Comparison of ENCODE assay signal across 8 cellular contexts in the genomic region with DNA sequence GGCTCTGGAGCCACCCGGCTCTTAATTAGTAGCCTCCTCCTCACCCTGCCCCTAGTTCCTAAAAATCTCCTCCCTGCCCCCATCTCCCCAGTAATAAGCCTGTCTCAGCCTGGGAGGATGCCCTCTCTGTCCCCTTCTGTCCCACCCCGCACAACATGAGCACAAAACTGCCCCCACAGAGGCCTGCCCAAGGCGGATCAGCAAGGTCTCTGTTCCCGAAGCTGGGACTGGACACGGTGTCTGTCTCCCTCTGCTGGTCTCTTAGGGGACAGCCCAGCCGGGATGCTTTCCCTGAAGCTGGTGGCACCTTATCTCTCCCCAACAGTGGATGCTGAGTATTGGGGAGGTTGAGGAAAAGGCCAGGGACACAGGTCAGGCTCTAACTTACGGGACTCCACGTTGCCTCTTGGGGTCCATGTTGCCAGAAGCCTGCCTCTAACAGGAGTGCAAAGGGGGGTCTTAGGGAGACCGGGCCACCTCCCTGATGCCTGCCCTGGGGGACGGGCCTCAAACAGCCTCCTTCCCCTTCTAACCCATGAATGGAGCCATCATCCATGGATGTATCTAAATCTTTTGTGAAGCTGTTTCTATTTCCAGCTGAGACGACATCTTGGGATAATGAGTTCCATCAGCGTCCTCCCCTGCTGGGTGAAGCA. TPM values are rescaled to one million over a fixed set of nuclear protein-coding genes. Genes with fewer than 3 reads are reported as not detected.
DNase-seq lines count a peak whose midpoint lies in the region; ATAC-seq and TF ChIP-seq lines count a peak whose summit lies in the region.

No MANE protein-coding gene starts in this region.

- POLR2A ChIA-PET in Caco-2 (lab: Charles Lee) (interaction anchor here (0.9 to 1.5 kb wide), 4 partner anchors 9 to 65 kb away, joined by 3 to 8 read pairs (median 4); a partner anchor contains a TSS), HEK293 (lab: Yijun Ruan, JAX) (interaction anchor here (0.6 to 3.2 kb wide), 7 partner anchors 9 to 72 kb away, joined by 3 to 15 read pairs (median 4); a partner anchor contains a TSS)

- no TSS peak for BruUV-seq in Caco-2 (replicated peaks; lab: Mats Ljungman, UMichigan)

- H3K4me3 Mint-ChIP-seq in Caco-2 (ENCODE audit: unreplicated experiment): no peak overlapping the region

- 0 out of 2 replicates have a peak, but pooled peaks cover 3% of the 10 kb centered on the region for H3K27me3 ChIP-seq in Caco-2 (replicated peaks; ENCODE audit: control insufficient read depth, insufficient read depth, low read length)
- H3K27me3 ChIP-seq in lung (ENCODE audit: control insufficient read depth, insufficient read depth): no peaks in the 10 kb centered on the region

- H3K4me1 Mint-ChIP-seq in Caco-2 (ENCODE audit: low read depth, unreplicated experiment): peaks cover 6% of the 10 kb centered on the region

- H3K36me3 Mint-ChIP-seq in Caco-2 (ENCODE audit: insufficient read depth, unreplicated experiment): no peaks in the 10 kb centered on the region

- no peak overlapping the region for H3K27ac ChIP-seq in HEK293 (ENCODE audit: extremely low read depth, low read depth, low read length)
- no peak overlapping the region for H3K27ac ChIP-seq in lung (ENCODE audit: low read depth in 1 of 2, low read length in 1 of 2)

- H3K4me1 ChIP-seq in Caco-2 (peaks cover 14% of the 10 kb centered on the region), HEK293 (ENCODE audit: control insufficient read depth, insufficient read depth, low read length) (no peaks in the 10 kb centered on the region), lung (ENCODE audit: control insufficient read depth in 2 of 2, insufficient read depth in 2 of 2, low read length in 2 of 2) (no peaks in the 10 kb centered on the region)

- H3K9me3 Mint-ChIP-seq in Caco-2 (ENCODE audit: unreplicated experiment): no peaks in the 10 kb centered on the region

- H3K9me3 ChIP-seq in Caco-2 (no peaks in the 10 kb centered on the region), HEK293 (ENCODE audit: control insufficient read depth, insufficient read depth, low read depth, low read length) (no peaks in the 10 kb centered on the region), lung (ENCODE audit: control insufficient read depth in 2 of 2, insufficient read depth in 1 of 2, low read length in 1 of 2) (no peaks in the 10 kb centered on the region)

- no peak overlapping the region for H3K27ac Mint-ChIP-seq in Caco-2 (ENCODE audit: unreplicated experiment)

- TF ChIP-seq CTCF in Caco-2 (IDR thresholded peaks at IDR 0.05; ENCODE audit: insufficient read depth in 1 of 2, low read depth in 1 of 2, low read length in 1 of 2, severe bottlenecking in 1 of 2, unreplicated experiment in 1 of 2) (peak; percentile 99 to 100), HEK293 (tag by site-specific recombination; IDR thresholded peaks at IDR 0.05) (peak; percentile 92), lung (IDR thresholded peaks at IDR 0.05; ENCODE audit: control extremely low read depth, extremely low read depth) (peak; percentile 98)

- H3K27me3 Mint-ChIP-seq in Caco-2 (ENCODE audit: insufficient read depth, unreplicated experiment): peaks cover 7% of the 10 kb centered on the region

- CTCF ChIA-PET in Caco-2 (lab: Charles Lee) (interaction anchor here (0.6 to 21.4 kb wide), 22 partner anchors 9 to 916 kb away, joined by 3 to 775 read pairs (median 4); a partner anchor contains a TSS), HEK293 (lab: Yijun Ruan, JAX) (interaction anchor here (0.5 to 25.6 kb wide), 30 partner anchors 14 to 1695 kb away, joined by 3 to 898 read pairs (median 4); a partner anchor contains a TSS)

- WGBS in lung, 2 donors: 33 to 38% methylated on average over 12 of the region's 12 CpGs

- H3K36me3 ChIP-seq in Caco-2 (ENCODE audit: control insufficient read depth, insufficient read depth, low read length) (no peaks in the 10 kb centered on the region), HEK293 (ENCODE audit: control insufficient read depth in 2 of 2, insufficient read depth in 1 of 2, low read length in 2 of 2) (no peaks in the 10 kb centered on the region), lung (ENCODE audit: control insufficient read depth in 2 of 2, insufficient read depth in 2 of 2, low read length in 2 of 2) (no peaks in the 10 kb centered on the region)

- DNase-seq in Caco-2 (peak; percentile 90 to 94), NCI-H526 treated with DMSO at 0.1 percent for 48 hours (lab: John Stamatoyannopoulos, UW) (peak; percentile 49), dermis blood vessel endothelial cell (peak; percentile 88), lung (ENCODE audit: low spot score) (peak; percentile 82)
- DNase-seq in activated CD4-positive, alpha-beta T cell treated with anti-CD3 and anti-CD28 coated beads, Interleukin-2, amount 50 U/mL, for 24 hours (ENCODE audit: low read depth in 1 of 2, low spot score in 1 of 2): peak; percentile 70 to 80
- DNase-seq in stimulated activated CD8-positive, alpha-beta memory T cell treated with anti-CD3 and anti-CD28 coated beads, Interleukin-15, amount 100 ng/mL, for 24 hours (ENCODE audit: low read depth): peak; percentile 54

- intact Hi-C loops in Caco-2 (cut with micrococcal nuclease; ENCODE audit: unreplicated experiment): loop anchor here (1.0 to 2.0 kb wide), 4 partner anchors 25 to 116 kb away; a partner anchor contains a TSS

- ATAC-seq in lung (ENCODE audit: insufficient read depth, low FRiP score) (peak; percentile 85), GM21390 (IDR thresholded peaks at IDR 0.05; ENCODE audit: unreplicated experiment) (no peak)

- H3K4me3 ChIP-seq in Caco-2 (ENCODE audit: low read depth, low read length): no peak overlapping the region
- H3K4me3 ChIP-seq in HEK293 (ENCODE audit: low read depth, low read length): no peak overlapping the region
- no peak overlapping the region for H3K4me3 ChIP-seq in lung

TF ChIP-seq in HEK293, 187 proteins besides CTCF, POLR2A, EP300 and RAD21 (continues in another document):
- TF ChIP-seq ZNF24 (tag by site-specific recombination; IDR thresholded peaks at IDR 0.05): no peak
- TF ChIP-seq, protein P1, sequence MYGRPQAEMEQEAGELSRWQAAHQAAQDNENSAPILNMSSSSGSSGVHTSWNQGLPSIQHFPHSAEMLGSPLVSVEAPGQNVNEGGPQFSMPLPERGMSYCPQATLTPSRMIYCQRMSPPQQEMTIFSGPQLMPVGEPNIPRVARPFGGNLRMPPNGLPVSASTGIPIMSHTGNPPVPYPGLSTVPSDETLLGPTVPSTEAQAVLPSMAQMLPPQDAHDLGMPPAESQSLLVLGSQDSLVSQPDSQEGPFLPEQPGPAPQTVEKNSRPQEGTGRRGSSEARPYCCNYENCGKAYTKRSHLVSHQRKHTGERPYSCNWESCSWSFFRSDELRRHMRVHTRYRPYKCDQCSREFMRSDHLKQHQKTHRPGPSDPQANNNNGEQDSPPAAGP (tag by site-specific recombination; IDR thresholded peaks at IDR 0.05): peak; percentile 35; the same call in 1 of the 2 replicates
- peak; percentile 91 for TF ChIP-seq ZNF654 (tag by site-specific recombination; IDR thresholded peaks at IDR 0.05; ENCODE audit: low read depth)
- TF ChIP-seq ZSCAN30 (tag by site-specific recombination; IDR thresholded peaks at IDR 0.05): peak; percentile 39; the same call in 1 of the 2 replicates
- TF ChIP-seq SP7 (tag by site-specific recombination; IDR thresholded peaks at IDR 0.05): 0 out of 2 replicates have a peak, but pooled peaks have one; percentile 42
- TF ChIP-seq ZNF2 (tag by site-specific recombination; IDR thresholded peaks at IDR 0.05): 0 out of 2 replicates have a peak, but pooled peaks have one; percentile 47
- TF ChIP-seq ZNF768 (tag by site-specific recombination; IDR thresholded peaks at IDR 0.05): peak; percentile 100
- TF ChIP-seq, protein P2, sequence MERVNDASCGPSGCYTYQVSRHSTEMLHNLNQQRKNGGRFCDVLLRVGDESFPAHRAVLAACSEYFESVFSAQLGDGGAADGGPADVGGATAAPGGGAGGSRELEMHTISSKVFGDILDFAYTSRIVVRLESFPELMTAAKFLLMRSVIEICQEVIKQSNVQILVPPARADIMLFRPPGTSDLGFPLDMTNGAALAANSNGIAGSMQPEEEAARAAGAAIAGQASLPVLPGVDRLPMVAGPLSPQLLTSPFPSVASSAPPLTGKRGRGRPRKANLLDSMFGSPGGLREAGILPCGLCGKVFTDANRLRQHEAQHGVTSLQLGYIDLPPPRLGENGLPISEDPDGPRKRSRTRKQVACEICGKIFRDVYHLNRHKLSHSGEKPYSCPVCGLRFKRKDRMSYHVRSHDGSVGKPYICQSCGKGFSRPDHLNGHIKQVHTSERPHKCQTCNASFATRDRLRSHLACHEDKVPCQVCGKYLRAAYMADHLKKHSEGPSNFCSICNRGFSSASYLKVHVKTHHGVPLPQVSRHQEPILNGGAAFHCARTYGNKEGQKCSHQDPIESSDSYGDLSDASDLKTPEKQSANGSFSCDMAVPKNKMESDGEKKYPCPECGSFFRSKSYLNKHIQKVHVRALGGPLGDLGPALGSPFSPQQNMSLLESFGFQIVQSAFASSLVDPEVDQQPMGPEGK (tag by site-specific recombination; IDR thresholded peaks at IDR 0.05): peak; percentile 42; the same call in 1 of the 2 replicates
- TF ChIP-seq, protein P3, sequence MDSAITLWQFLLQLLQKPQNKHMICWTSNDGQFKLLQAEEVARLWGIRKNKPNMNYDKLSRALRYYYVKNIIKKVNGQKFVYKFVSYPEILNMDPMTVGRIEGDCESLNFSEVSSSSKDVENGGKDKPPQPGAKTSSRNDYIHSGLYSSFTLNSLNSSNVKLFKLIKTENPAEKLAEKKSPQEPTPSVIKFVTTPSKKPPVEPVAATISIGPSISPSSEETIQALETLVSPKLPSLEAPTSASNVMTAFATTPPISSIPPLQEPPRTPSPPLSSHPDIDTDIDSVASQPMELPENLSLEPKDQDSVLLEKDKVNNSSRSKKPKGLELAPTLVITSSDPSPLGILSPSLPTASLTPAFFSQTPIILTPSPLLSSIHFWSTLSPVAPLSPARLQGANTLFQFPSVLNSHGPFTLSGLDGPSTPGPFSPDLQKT (IDR thresholded peaks at IDR 0.05; ENCODE audit: borderline replicate concordance, low read depth, low read length): no peak

RNA-seq across cellular contexts. Expression of a gene that starts 9.2 kb away (rescaled TPM):
- total RNA-seq in Caco-2 (2022): 55.1 and 63.5 TPM in 2 replicates
- 5.2 and 5.6 TPM in 2 replicates for total RNA-seq in dermis blood vessel endothelial cell
- 10 to 100 TPM; 19.7 to 35.9 TPM for total RNA-seq in lung
- polyA plus RNA-seq in lung: 10 to 100 TPM; 14.1 to 22.8 TPM

RNA-seq across cellular contexts. Expression of a gene that starts 9.2 kb away (rescaled TPM):
- 4.5 and 5.8 TPM in 2 replicates for total RNA-seq in Caco-2 (2022)
- 2.0 and 3.0 TPM in 2 replicates for total RNA-seq in dermis blood vessel endothelial cell
- 1 to 10 TPM; 3.5 to 9.8 TPM for total RNA-seq in lung
- 1 to 10 TPM; 7.6 to 10.0 TPM for polyA plus RNA-seq in lung

RNA-seq across cellular contexts. Expression of a gene that starts 19.0 kb away (rescaled TPM):
- total RNA-seq in Caco-2 (2022): 384 and 389 TPM in 2 replicates
- 297 and 318 TPM in 2 replicates for total RNA-seq in dermis blood vessel endothelial cell
- total RNA-seq in lung: 100 to 1,000 TPM in 1 of 2 donors, 10 to 100 TPM in 1; 87.2 to 175 TPM
- 100 to 1,000 TPM; 138 to 178 TPM for polyA plus RNA-seq in lung

RNA-seq across cellular contexts. Expression of a gene that starts 21.3 kb away (rescaled TPM):
- total RNA-seq in Caco-2 (2022): 0.26 TPM in 1 of 2 replicates, not detected in the other
- total RNA-seq in dermis blood vessel endothelial cell: 0.34 and 0.42 TPM in 2 replicates
- 10 to 100 TPM in 1 of 2 donors, 1 to 10 TPM in 1; 3.2 to 21.3 TPM for total RNA-seq in lung
- 10 to 100 TPM; 15.8 to 19.7 TPM for polyA plus RNA-seq in lung

RNA-seq across cellular contexts. Expression of a gene that starts 29.3 kb away (rescaled TPM):
- total RNA-seq in Caco-2 (2022): 29.8 and 30.8 TPM in 2 replicates
- 41.8 and 54.1 TPM in 2 replicates for total RNA-seq in dermis blood vessel endothelial cell
- 10 to 100 TPM; 27.4 to 99.6 TPM for total RNA-seq in lung
- polyA plus RNA-seq in lung: 100 to 1,000 TPM; 103 to 183 TPM
